17 cellular contexts compared by ENCODE assay signal in genomic region chr22:37709445-37709765, GRCh38. TPM values are rescaled to one million over a fixed set of nuclear protein-coding genes. Genes with fewer than 3 reads are reported as not detected.
A peak's percentile ranks its signal among the peaks of the same experiment; 100 is the strongest.
DNase-seq lines count a peak whose midpoint lies in the region; ATAC-seq lines count a peak whose summit lies in the region.
"Had no signal": no experiment of that assay in that cellular context is flagged by ENCODE, and none has a peak within 500 bp of the region (broad histone marks: within the 10 kb centered on the region; RNA-seq: fewer than 3 reads in every experiment).

No MANE protein-coding gene starts in this region.

- DNase-seq in NCI-H2171 treated with DMSO at 0.1 percent for 48 hours (lab: John Stamatoyannopoulos, UW) (peak; percentile 35), NCI-H2171 (lab: John Stamatoyannopoulos, UW) (no peak), NCI-H2107 (lab: John Stamatoyannopoulos, UW) (peak; percentile 74), iPS-NIHi11 (ENCODE audit: low spot score) (peak; percentile 36), iPS-NIHi7 (ENCODE audit: extremely low spot score) (no peak)
- no peak for DNase-seq in activated CD4-positive, alpha-beta T cell treated with anti-CD3 and anti-CD28 coated beads for 4 hours
- DNase-seq in activated T-cell treated with anti-CD3 and anti-CD28 coated beads, Interleukin-2, amount 50 U/mL, for 4 hours, result no peak
- DNase-seq: CD4-positive, alpha-beta T cell; CD8-positive, alpha-beta memory T cell; DMS 273 treated with DMSO at 0.1 percent for 48 hours; DMS79; EL; GF-D8; GOT3; HCEC 1CT had no signal

- no peak overlapping the region for H3K4me3 Mint-ChIP-seq in activated T-cell treated with anti-CD3 and anti-CD28 coated beads, Interleukin-2, amount 50 U/mL, for 4 hours
- H3K4me3 Mint-ChIP-seq: B cell; CD4-positive, alpha-beta T cell; CD8-positive, alpha-beta memory T cell had no signal

- H3K9me3 Mint-ChIP-seq in activated T-cell treated with anti-CD3 and anti-CD28 coated beads, Interleukin-2, amount 50 U/mL, for 4 hours, result no peaks in the 10 kb centered on the region
- H3K9me3 Mint-ChIP-seq: CD4-positive, alpha-beta T cell; CD8-positive, alpha-beta memory T cell had no signal

- peaks cover 11% of the 10 kb centered on the region for H3K36me3 Mint-ChIP-seq in activated T-cell treated with anti-CD3 and anti-CD28 coated beads, Interleukin-2, amount 50 U/mL, for 4 hours (ENCODE audit: insufficient read depth)

- ATAC-seq in activated T-cell treated with anti-CD3 and anti-CD28 coated beads, Interleukin-2, amount 50 U/mL, for 4 hours, result no peak
- no peak for ATAC-seq in HG03196 (IDR thresholded peaks at IDR 0.05; ENCODE audit: unreplicated experiment)

- no peaks in the 10 kb centered on the region for H3K4me1 Mint-ChIP-seq in activated T-cell treated with anti-CD3 and anti-CD28 coated beads, Interleukin-2, amount 50 U/mL, for 4 hours (ENCODE audit: low read depth)
- H3K4me1 Mint-ChIP-seq: B cell; CD8-positive, alpha-beta memory T cell had no signal

- no peaks in the 10 kb centered on the region for H3K27me3 Mint-ChIP-seq in activated T-cell treated with anti-CD3 and anti-CD28 coated beads, Interleukin-2, amount 50 U/mL, for 4 hours (ENCODE audit: low read depth)
- H3K27me3 Mint-ChIP-seq: B cell; CD4-positive, alpha-beta T cell had no signal

RNA-seq across cellular contexts. Expression of gene TRIOBP, which starts 12.6 kb away (rescaled TPM):
- total RNA-seq in activated T-cell treated with anti-CD3 and anti-CD28 coated beads, Interleukin-2, amount 50 U/mL, for 4 hours, result 10 to 100 TPM; 14.9 to 19.0 (median 17.2) TPM

RNA-seq across cellular contexts. Expression of gene NOL12, which starts 23.3 kb away (rescaled TPM):
- 10 to 100 TPM; 58.7 to 66.4 (median 65.2) TPM for total RNA-seq in activated T-cell treated with anti-CD3 and anti-CD28 coated beads, Interleukin-2, amount 50 U/mL, for 4 hours

RNA-seq across cellular contexts. Expression of gene LGALS1, which starts 34.0 kb away (rescaled TPM):
- total RNA-seq in activated T-cell treated with anti-CD3 and anti-CD28 coated beads, Interleukin-2, amount 50 U/mL, for 4 hours, result 10 to 100 TPM; 23.5 to 39.5 (median 24.9) TPM

RNA-seq across cellular contexts. Expression of gene PDXP, which starts 50.9 kb away (rescaled TPM):
- total RNA-seq in activated T-cell treated with anti-CD3 and anti-CD28 coated beads, Interleukin-2, amount 50 U/mL, for 4 hours, result 10 to 100 TPM; 39.0 to 50.2 (median 43.7) TPM

Comparison
In these comparisons a context has a peak if more than half of its experiments do, and no peak if none do; other contexts are left out.
1. DNase-seq: peak in NCI-H2171 treated with DMSO at 0.1 percent for 48 hours (single experiment), NCI-H2107 (single experiment) and iPS-NIHi11 (single experiment); none in NCI-H2171 (single experiment), activated CD4-positive, alpha-beta T cell treated with anti-CD3 and anti-CD28 coated beads for 4 hours (0 of 2), activated T-cell treated with anti-CD3 and anti-CD28 coated beads, Interleukin-2, amount 50 U/mL, for 4 hours (single experiment) and iPS-NIHi7 (single experiment).